Comparison of ENCODE assay signal across 14 cellular contexts in genomic region chr5:107979272-107979671, GRCh38.
A peak's percentile ranks its signal among the peaks of the same experiment; 100 is the strongest.
DNase-seq lines count a peak whose midpoint lies in the region; ATAC-seq and TF ChIP-seq lines count a peak whose summit lies in the region.
"Had no signal": no experiment of that assay in that cellular context is flagged by ENCODE, and none has a peak within 500 bp of the region (broad histone marks: within the 10 kb centered on the region; RNA-seq: fewer than 3 reads in every experiment).

No MANE protein-coding gene starts in this region.

- H3K27ac ChIP-seq in left ventricle myocardium inferior (replicated peaks) = no peak overlapping the region
- peak overlapping the region; percentile 17 for H3K27ac ChIP-seq in smooth muscle cell (ENCODE audit: low read depth)
- H3K27ac ChIP-seq: sigmoid colon had no signal

- H3K9ac ChIP-seq in smooth muscle cell (ENCODE audit: low read depth) = no peak overlapping the region

- H3K4me2 ChIP-seq in smooth muscle cell = no peak overlapping the region

- H2AFZ ChIP-seq in smooth muscle cell (ENCODE audit: low read depth) = no peak overlapping the region

- TF ChIP-seq CTCF in left ventricle myocardium inferior (IDR thresholded peaks at IDR 0.05; ENCODE audit: borderline replicate concordance) (no peak), fibroblast of the aortic adventitia (IDR thresholded peaks at IDR 0.05; ENCODE audit: insufficient read depth, low read length) (no peak), smooth muscle cell (IDR thresholded peaks at IDR 0.05; ENCODE audit: borderline replicate concordance, insufficient read depth, poor library complexity, severe bottlenecking) (no peak)

- H3K4me1 ChIP-seq in left ventricle myocardium inferior (no peaks in the 10 kb centered on the region), smooth muscle cell (ENCODE audit: low read depth) (peaks cover 8% of the 10 kb centered on the region)
- H3K4me1 ChIP-seq: sigmoid colon had no signal

- WGBS in smooth muscle cell (ENCODE audit: low lambda C conversion rate) = 89% methylated on average over 3 of the region's 3 CpGs

- no peak for ATAC-seq in Right ventricle myocardium inferior
- ATAC-seq in GM19328 (IDR thresholded peaks at IDR 0.05; ENCODE audit: unreplicated experiment) = no peak
- ATAC-seq: activated T-helper 17 cell treated with anti-CD3 and anti-CD28 coated beads, Interleukin-2, amount 50 U/mL, for 72 hours had no signal

- intact Hi-C loops in Right ventricle myocardium inferior (cut with DNase I) (no loop called here), left ventricle myocardium inferior (cut with micrococcal nuclease) (no loop called here)

- no peaks in the 10 kb centered on the region for H3K27me3 ChIP-seq in left ventricle myocardium inferior (ENCODE audit: low read depth)
- H3K27me3 ChIP-seq in smooth muscle cell (ENCODE audit: low read depth) = no peaks in the 10 kb centered on the region
- H3K27me3 ChIP-seq: sigmoid colon had no signal

- no peaks in the 10 kb centered on the region for H4K20me1 ChIP-seq in smooth muscle cell (ENCODE audit: low read depth)

- no peaks in the 10 kb centered on the region for H3K79me2 ChIP-seq in smooth muscle cell (ENCODE audit: low read depth)

- no peak overlapping the region for H3K4me3 ChIP-seq in left ventricle myocardium inferior
- H3K4me3 ChIP-seq in fibroblast of the aortic adventitia (ENCODE audit: low read depth, low read length) = no peak overlapping the region
- no peak overlapping the region for H3K4me3 ChIP-seq in smooth muscle cell
- H3K4me3 ChIP-seq: sigmoid colon had no signal

- H3F3A ChIP-seq in smooth muscle cell (ENCODE audit: low read depth) = no peaks in the 10 kb centered on the region

- H3K36me3 ChIP-seq in left ventricle myocardium inferior (no peaks in the 10 kb centered on the region), smooth muscle cell (ENCODE audit: low read depth) (no peaks in the 10 kb centered on the region)
- H3K36me3 ChIP-seq: sigmoid colon had no signal

- DNase-seq in Right ventricle myocardium inferior (ENCODE audit: missing footprints) (peak; percentile 34), left ventricle myocardium inferior (no peak), NCI-H774 (lab: John Stamatoyannopoulos, UW) (peak; percentile 54), fibroblast of the aortic adventitia (ENCODE audit: low read depth) (peak; percentile 4), smooth muscle cell (lab: John Stamatoyannopoulos, UW; ENCODE audit: unreplicated experiment) (no peak), hippocampal formation (lab: John Stamatoyannopoulos, UW) (no peak), midbrain (lab: John Stamatoyannopoulos, UW) (no peak)
- DNase-seq: activated CD4-positive, alpha-beta T cell treated with anti-CD3 and anti-CD28 coated beads, Interleukin-2, amount 50 U/mL, for 4 hours; anterior cingulate cortex; cortex of kidney; sigmoid colon; trophoblast cell had no signal

- no peaks in the 10 kb centered on the region for H3K9me3 ChIP-seq in left ventricle myocardium inferior (replicated peaks)
- H3K9me3 ChIP-seq in smooth muscle cell (replicated peaks; ENCODE audit: low read depth) = no peaks in the 10 kb centered on the region
- H3K9me3 ChIP-seq: sigmoid colon had no signal

Comparison
In these comparisons a context has a peak if more than half of its experiments do, and no peak if none do; other contexts are left out.
1. DNase-seq: peak in Right ventricle myocardium inferior (single experiment), NCI-H774 (single experiment) and fibroblast of the aortic adventitia (single experiment); none in left ventricle myocardium inferior (single experiment), smooth muscle cell (single experiment), hippocampal formation (0 of 2) and midbrain (single experiment).